In the genomic region with DNA sequence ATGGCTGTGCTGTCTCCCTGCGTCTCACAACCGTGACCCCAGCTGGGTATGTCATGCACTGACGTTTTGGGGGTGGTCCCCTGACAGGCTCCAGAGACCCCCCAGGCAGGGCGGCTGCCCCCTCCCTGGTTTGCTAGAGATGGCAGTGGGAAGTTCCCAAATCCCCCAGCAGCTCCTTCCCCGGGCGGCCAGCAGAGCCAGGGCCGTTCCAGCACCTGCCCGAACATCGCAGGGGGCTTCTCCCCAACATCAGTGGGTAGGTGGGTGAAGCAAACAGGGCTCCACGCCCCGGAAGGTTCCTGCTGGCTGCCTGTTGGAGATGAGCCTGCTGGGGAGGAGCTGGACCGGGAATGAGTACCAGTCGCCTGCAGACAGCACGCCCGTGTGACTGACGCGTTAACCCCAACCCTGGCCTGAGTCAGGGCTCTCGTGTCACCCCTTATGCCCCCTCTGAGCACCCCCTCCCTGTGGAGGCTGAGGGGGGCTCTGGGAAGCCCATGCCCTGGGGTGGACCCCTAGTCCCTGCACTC, we compare ENCODE assay signal across 1 cellular context.
TF ChIP-seq lines count a peak whose summit lies in the region.

No MANE protein-coding gene starts in this region.

TF ChIP-seq in IMR-90, 13 proteins besides CTCF, POLR2A, EP300 and RAD21:
- TF ChIP-seq BHLHE40 (IDR thresholded peaks at IDR 0.05; ENCODE audit: low read depth, low read length) (no peak), CHD1 (IDR thresholded peaks at IDR 0.05; ENCODE audit: low read depth, low read length) (no peak), CEBPB (IDR thresholded peaks at IDR 0.05; ENCODE audit: low read depth, low read length) (no peak), SMC3 (IDR thresholded peaks at IDR 0.05; ENCODE audit: low read depth, low read length) (no peak), MAFK (IDR thresholded peaks at IDR 0.05; ENCODE audit: low read depth, low read length) (no peak), NFE2L2 (IDR thresholded peaks at IDR 0.05; ENCODE audit: low read depth, low read length) (no peak), MXI1 (IDR thresholded peaks at IDR 0.05; ENCODE audit: borderline replicate concordance, low read depth, low read length) (no peak), RFX5 (IDR thresholded peaks at IDR 0.05; ENCODE audit: low read depth, low read length) (no peak)
- TF ChIP-seq, protein P1, sequence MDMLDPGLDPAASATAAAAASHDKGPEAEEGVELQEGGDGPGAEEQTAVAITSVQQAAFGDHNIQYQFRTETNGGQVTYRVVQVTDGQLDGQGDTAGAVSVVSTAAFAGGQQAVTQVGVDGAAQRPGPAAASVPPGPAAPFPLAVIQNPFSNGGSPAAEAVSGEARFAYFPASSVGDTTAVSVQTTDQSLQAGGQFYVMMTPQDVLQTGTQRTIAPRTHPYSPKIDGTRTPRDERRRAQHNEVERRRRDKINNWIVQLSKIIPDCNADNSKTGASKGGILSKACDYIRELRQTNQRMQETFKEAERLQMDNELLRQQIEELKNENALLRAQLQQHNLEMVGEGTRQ (IDR thresholded peaks at IDR 0.05; ENCODE audit: low read depth, low read length): no peak
- TF ChIP-seq, protein P2, sequence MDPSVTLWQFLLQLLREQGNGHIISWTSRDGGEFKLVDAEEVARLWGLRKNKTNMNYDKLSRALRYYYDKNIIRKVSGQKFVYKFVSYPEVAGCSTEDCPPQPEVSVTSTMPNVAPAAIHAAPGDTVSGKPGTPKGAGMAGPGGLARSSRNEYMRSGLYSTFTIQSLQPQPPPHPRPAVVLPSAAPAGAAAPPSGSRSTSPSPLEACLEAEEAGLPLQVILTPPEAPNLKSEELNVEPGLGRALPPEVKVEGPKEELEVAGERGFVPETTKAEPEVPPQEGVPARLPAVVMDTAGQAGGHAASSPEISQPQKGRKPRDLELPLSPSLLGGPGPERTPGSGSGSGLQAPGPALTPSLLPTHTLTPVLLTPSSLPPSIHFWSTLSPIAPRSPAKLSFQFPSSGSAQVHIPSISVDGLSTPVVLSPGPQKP (IDR thresholded peaks at IDR 0.05; ENCODE audit: borderline replicate concordance, low read depth, low read length): no peak
